Comparison of ENCODE assay signal across 4 cellular contexts in the genomic region with DNA sequence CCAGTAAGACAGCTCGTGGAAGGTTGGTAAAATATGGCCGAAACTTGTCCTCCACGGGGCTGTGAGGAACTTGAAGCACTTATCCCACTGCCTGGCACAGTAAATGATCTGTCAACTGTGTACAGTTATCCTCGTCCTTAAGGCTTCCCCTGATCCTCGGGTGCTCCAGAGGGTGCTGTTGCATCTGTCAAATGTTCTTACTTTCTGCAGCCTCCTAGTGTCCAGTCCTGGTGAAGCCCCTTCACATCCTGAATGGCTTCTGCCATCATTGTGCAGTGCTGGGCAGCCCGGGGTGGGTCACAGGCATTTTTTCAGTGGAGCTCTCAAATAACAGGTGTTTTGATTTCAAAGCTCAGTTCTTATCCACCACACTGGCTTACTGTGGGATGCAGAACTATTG. TPM values are rescaled to one million over a fixed set of nuclear protein-coding genes. Genes with fewer than 3 reads are reported as not detected.
"Had no signal": no experiment of that assay in that cellular context is flagged by ENCODE, and none has a peak within 500 bp of the region (broad histone marks: within the 10 kb centered on the region; RNA-seq: fewer than 3 reads in every experiment).

No MANE protein-coding gene starts in this region.

RNA-seq across cellular contexts. Expression of a gene that starts 51.2 kb away (rescaled TPM):
- total RNA-seq: HT-29, IMR-90, OCI-LY7, PC-9 had no signal
- polyA plus RNA-seq: IMR-90 had no signal
